In the genomic region with DNA sequence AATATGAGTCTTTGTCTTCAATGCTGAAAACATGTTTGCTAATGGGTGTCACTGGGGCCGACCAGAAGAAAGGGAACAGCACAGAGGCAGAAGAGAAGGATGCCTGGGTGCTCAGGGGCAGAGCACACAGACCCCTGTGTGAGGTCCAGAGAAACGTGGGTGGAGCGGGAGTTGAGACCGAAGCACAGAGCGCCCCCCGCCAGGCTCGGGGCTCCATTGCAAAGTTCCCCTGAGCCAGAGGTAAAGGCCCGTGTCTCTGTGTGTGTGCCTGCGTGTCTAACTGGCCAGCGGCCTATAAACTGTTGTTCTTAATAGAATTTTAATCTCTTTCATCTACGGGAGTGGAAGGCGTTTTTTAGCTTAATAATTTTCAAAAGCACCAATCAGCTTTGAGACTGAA, we compare ENCODE assay signal across 2 cellular contexts.
TF ChIP-seq lines count a peak whose summit lies in the region.

No MANE protein-coding gene starts in this region.

TF ChIP-seq in WTC11, 78 proteins besides CTCF, POLR2A, EP300 and RAD21 (continued from another document):
- TF ChIP-seq PRRX2 (CRISPR knock-in tag; IDR thresholded peaks at IDR 0.05) (no peak), ZNF121 (CRISPR knock-in tag; IDR thresholded peaks at IDR 0.05) (no peak), JAZF1 (CRISPR knock-in tag; IDR thresholded peaks at IDR 0.05) (no peak)
- TF ChIP-seq, protein P1, sequence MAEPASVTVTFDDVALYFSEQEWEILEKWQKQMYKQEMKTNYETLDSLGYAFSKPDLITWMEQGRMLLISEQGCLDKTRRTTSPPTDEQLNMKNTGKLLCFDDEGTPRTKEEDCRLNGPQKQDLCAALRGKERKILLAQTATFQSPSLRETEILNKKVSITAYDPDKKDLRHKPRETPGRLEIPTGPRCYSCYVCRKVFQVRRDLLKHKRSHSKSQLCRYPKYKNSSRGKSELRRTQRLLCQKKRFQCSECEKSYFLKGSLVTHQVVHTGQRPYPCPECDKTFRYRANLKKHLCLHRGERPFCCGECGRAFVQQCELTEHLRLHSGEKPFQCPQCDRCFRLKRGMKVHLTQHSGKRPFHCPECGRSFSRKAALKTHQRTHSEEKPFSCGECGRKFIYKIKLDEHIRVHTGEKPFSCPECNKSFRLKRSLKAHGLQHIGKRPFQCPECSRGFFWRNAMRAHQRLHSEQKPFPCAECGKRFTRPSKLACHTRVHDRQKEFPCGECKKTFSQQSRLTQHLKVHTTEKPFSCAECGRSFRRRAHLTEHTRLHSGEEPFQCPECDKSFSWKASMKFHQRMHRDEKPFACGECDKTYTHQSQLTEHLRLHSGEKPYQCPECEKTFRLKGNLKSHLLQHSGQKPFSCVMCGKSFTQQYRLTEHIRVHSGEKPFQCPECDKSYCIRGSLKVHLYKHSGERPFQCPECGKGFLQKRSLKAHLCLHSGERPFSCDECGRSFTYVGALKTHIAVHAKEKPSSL (CRISPR knock-in tag; conservative IDR thresholded peaks at IDR 0.05) = no peak
- TF ChIP-seq, protein P2, sequence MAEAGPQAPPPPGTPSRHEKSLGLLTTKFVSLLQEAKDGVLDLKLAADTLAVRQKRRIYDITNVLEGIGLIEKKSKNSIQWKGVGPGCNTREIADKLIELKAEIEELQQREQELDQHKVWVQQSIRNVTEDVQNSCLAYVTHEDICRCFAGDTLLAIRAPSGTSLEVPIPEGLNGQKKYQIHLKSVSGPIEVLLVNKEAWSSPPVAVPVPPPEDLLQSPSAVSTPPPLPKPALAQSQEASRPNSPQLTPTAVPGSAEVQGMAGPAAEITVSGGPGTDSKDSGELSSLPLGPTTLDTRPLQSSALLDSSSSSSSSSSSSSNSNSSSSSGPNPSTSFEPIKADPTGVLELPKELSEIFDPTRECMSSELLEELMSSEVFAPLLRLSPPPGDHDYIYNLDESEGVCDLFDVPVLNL (CRISPR knock-in tag; IDR thresholded peaks at IDR 0.05; ENCODE audit: borderline replicate concordance, low read depth) = no peak
- TF ChIP-seq, protein P3, sequence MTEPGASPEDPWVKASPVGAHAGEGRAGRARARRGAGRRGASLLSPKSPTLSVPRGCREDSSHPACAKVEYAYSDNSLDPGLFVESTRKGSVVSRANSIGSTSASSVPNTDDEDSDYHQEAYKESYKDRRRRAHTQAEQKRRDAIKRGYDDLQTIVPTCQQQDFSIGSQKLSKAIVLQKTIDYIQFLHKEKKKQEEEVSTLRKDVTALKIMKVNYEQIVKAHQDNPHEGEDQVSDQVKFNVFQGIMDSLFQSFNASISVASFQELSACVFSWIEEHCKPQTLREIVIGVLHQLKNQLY (CRISPR knock-in tag; IDR thresholded peaks at IDR 0.05) = no peak
- TF ChIP-seq, protein P4, sequence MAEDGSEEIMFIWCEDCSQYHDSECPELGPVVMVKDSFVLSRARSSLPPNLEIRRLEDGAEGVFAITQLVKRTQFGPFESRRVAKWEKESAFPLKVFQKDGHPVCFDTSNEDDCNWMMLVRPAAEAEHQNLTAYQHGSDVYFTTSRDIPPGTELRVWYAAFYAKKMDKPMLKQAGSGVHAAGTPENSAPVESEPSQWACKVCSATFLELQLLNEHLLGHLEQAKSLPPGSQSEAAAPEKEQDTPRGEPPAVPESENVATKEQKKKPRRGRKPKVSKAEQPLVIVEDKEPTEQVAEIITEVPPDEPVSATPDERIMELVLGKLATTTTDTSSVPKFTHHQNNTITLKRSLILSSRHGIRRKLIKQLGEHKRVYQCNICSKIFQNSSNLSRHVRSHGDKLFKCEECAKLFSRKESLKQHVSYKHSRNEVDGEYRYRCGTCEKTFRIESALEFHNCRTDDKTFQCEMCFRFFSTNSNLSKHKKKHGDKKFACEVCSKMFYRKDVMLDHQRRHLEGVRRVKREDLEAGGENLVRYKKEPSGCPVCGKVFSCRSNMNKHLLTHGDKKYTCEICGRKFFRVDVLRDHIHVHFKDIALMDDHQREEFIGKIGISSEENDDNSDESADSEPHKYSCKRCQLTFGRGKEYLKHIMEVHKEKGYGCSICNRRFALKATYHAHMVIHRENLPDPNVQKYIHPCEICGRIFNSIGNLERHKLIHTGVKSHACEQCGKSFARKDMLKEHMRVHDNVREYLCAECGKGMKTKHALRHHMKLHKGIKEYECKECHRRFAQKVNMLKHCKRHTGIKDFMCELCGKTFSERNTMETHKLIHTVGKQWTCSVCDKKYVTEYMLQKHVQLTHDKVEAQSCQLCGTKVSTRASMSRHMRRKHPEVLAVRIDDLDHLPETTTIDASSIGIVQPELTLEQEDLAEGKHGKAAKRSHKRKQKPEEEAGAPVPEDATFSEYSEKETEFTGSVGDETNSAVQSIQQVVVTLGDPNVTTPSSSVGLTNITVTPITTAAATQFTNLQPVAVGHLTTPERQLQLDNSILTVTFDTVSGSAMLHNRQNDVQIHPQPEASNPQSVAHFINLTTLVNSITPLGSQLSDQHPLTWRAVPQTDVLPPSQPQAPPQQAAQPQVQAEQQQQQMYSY (CRISPR knock-in tag; IDR thresholded peaks at IDR 0.05) = no peak
- TF ChIP-seq, protein P5, sequence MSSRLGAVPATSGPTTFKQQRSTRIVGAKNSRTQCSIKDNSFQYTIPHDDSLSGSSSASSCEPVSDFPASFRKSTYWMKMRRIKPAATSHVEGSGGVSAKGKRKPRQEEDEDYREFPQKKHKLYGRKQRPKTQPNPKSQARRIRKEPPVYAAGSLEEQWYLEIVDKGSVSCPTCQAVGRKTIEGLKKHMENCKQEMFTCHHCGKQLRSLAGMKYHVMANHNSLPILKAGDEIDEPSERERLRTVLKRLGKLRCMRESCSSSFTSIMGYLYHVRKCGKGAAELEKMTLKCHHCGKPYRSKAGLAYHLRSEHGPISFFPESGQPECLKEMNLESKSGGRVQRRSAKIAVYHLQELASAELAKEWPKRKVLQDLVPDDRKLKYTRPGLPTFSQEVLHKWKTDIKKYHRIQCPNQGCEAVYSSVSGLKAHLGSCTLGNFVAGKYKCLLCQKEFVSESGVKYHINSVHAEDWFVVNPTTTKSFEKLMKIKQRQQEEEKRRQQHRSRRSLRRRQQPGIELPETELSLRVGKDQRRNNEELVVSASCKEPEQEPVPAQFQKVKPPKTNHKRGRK (CRISPR knock-in tag; IDR thresholded peaks at IDR 0.05; ENCODE audit: borderline replicate concordance) = no peak

TF ChIP-seq in H1, 55 proteins besides CTCF, POLR2A, EP300 and RAD21 (continued from another document):
- TF ChIP-seq ZNF274 (IDR thresholded peaks at IDR 0.05; ENCODE audit: borderline replicate concordance, extremely low read depth, low read length) (no peak), CREB1 (IDR thresholded peaks at IDR 0.05) (no peak), GABPA (IDR thresholded peaks at IDR 0.05; ENCODE audit: borderline replicate concordance, insufficient read depth, low read length) (no peak)
TF ChIP-seq in H1: peak in this region for 0.
